In genomic region chr20:835220-836045, GRCh38 we compare ENCODE assay signal across 1 cellular context.
TF ChIP-seq lines count a peak whose summit lies in the region.

No MANE protein-coding gene starts in this region.

TF ChIP-seq in K562, 482 proteins besides CTCF, POLR2A, EP300 and RAD21 (continued from another document):
- TF ChIP-seq ELK3 (CRISPR knock-in tag; IDR thresholded peaks at IDR 0.05) (no peak), ZBTB1 (CRISPR knock-in tag; IDR thresholded peaks at IDR 0.05; ENCODE audit: borderline replicate concordance, low read depth) (no peak), PHF8 (IDR thresholded peaks at IDR 0.05; ENCODE audit: borderline replicate concordance, low read length) (no peak; the same call in 1 of the 2 replicates), SP2 (IDR thresholded peaks at IDR 0.05; ENCODE audit: extremely low read depth, low read depth, low read length, poor library complexity, severe bottlenecking) (no peak), SIX5 (IDR thresholded peaks at IDR 0.05; ENCODE audit: borderline replicate concordance in 1 of 2, insufficient read depth in 1 of 2, low read depth in 1 of 2, low read length in 2 of 2) (no peak), ATF6 (CRISPR knock-in tag; IDR thresholded peaks at IDR 0.05) (no peak), CEBPB (tag; IDR thresholded peaks at IDR 0.05) (no peak), GATAD2B (IDR thresholded peaks at IDR 0.05; ENCODE audit: borderline replicate concordance) (no peak), HDAC8 (tag; IDR thresholded peaks at IDR 0.05) (no peak), SMAD2 (IDR thresholded peaks at IDR 0.05; ENCODE audit: low read depth, low read length) (no peak), SIN3A (IDR thresholded peaks at IDR 0.05; ENCODE audit: borderline replicate concordance in 2 of 2, control insufficient read depth in 1 of 2, low read depth in 2 of 2, low read length in 2 of 2) (no peak), RHOXF2B (CRISPR knock-in tag; conservative IDR thresholded peaks at IDR 0.05) (no peak), TCF3 (CRISPR knock-in tag; IDR thresholded peaks at IDR 0.05) (peak; percentile 47), CHD4 (IDR thresholded peaks at IDR 0.05; ENCODE audit: insufficient read depth, insufficient replicate concordance, low read depth, low read length, poor library complexity, severe bottlenecking) (no peak), HMG20B (CRISPR knock-in tag; IDR thresholded peaks at IDR 0.05) (no peak), PATZ1 (CRISPR knock-in tag; IDR thresholded peaks at IDR 0.05; ENCODE audit: borderline replicate concordance) (no peak), MEF2A (IDR thresholded peaks at IDR 0.05; ENCODE audit: control insufficient read depth, low read depth, low read length) (0 out of 2 replicates have a peak, but pooled peaks have one; percentile 12), RAD51 (IDR thresholded peaks at IDR 0.05; ENCODE audit: borderline replicate concordance, low read depth) (no peak), CBFA2T2 (conservative IDR thresholded peaks at IDR 0.05) (peak; percentile 31), NFIC (IDR thresholded peaks at IDR 0.05) (peak; percentile 64)
- TF ChIP-seq, protein P1, sequence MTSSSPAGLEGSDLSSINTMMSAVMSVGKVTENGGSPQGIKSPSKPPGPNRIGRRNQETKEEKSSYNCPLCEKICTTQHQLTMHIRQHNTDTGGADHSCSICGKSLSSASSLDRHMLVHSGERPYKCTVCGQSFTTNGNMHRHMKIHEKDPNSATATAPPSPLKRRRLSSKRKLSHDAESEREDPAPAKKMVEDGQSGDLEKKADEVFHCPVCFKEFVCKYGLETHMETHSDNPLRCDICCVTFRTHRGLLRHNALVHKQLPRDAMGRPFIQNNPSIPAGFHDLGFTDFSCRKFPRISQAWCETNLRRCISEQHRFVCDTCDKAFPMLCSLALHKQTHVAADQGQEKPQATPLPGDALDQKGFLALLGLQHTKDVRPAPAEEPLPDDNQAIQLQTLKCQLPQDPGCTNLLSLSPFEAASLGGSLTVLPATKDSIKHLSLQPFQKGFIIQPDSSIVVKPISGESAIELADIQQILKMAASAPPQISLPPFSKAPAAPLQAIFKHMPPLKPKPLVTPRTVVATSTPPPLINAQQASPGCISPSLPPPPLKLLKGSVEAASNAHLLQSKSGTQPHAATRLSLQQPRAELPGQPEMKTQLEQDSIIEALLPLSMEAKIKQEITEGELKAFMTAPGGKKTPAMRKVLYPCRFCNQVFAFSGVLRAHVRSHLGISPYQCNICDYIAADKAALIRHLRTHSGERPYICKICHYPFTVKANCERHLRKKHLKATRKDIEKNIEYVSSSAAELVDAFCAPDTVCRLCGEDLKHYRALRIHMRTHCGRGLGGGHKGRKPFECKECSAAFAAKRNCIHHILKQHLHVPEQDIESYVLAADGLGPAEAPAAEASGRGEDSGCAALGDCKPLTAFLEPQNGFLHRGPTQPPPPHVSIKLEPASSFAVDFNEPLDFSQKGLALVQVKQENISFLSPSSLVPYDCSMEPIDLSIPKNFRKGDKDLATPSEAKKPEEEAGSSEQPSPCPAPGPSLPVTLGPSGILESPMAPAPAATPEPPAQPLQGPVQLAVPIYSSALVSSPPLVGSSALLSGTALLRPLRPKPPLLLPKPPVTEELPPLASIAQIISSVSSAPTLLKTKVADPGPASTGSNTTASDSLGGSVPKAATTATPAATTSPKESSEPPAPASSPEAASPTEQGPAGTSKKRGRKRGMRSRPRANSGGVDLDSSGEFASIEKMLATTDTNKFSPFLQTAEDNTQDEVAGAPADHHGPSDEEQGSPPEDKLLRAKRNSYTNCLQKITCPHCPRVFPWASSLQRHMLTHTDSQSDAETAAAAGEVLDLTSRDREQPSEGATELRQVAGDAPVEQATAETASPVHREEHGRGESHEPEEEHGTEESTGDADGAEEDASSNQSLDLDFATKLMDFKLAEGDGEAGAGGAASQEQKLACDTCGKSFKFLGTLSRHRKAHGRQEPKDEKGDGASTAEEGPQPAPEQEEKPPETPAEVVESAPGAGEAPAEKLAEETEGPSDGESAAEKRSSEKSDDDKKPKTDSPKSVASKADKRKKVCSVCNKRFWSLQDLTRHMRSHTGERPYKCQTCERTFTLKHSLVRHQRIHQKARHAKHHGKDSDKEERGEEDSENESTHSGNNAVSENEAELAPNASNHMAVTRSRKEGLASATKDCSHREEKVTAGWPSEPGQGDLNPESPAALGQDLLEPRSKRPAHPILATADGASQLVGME (CRISPR knock-in tag; IDR thresholded peaks at IDR 0.05) = no peak
